7 cellular contexts compared by ENCODE assay signal in the genomic region with DNA sequence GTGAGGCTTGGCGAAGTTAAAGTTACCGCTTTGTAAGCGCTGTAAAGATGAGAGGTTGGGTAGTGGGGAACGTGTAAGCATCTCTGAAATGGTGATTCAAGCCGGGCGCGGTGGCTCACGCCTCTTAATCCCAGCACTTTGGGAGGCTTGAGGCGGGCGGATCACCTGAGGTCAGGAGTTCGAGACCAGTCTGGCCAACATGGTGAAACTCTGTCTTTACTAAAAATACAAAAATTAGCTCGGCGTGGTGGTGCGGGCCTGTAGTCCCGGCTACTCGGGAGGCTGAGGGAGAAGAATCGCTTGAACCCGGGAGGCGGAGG. TPM values are rescaled to one million over a fixed set of nuclear protein-coding genes. Genes with fewer than 3 reads are reported as not detected.
DNase-seq lines count a peak whose midpoint lies in the region; ATAC-seq and TF ChIP-seq lines count a peak whose summit lies in the region.
"Not testable (repeated sequence)": the region's sequence is repeated elsewhere in the genome, so short reads cannot be mapped to it uniquely, and the experiment has no call there.

No MANE protein-coding gene starts in this region.

- H3K27ac ChIP-seq in GM23248: not testable (repeated sequence)
- H3K27ac ChIP-seq in Panc1 (ENCODE audit: low read length) (peak overlapping the region; percentile 86), cingulate gyrus (ENCODE audit: low read depth, low read length) (peak overlapping the region; percentile 60), heart right ventricle (peak overlapping the region in 9 of 10 donors; percentile 66 to 87 (median 79)), mucosa of rectum (ENCODE audit: low read depth in 2 of 2, low read length in 2 of 2) (peak overlapping the region; percentile 49 to 62)

- POLR2A ChIA-PET in Panc1 (lab: Charles Lee): not testable (repeated sequence)

- not testable (repeated sequence) for DNase-seq in GM23248; Panc1 (ENCODE audit: low read depth, low spot score); activated T-cell treated with anti-CD3 and anti-CD28 coated beads, Interleukin-2, amount 50 U/mL, for 72 hours; heart right ventricle

- not testable (repeated sequence) for H3K9me3 Mint-ChIP-seq in activated T-cell treated with anti-CD3 and anti-CD28 coated beads, Interleukin-2, amount 50 U/mL, for 72 hours

- in situ Hi-C loops in GM23248 (cut with MboI): loop anchor here (25.0 kb wide), 1 partner anchor 315 kb away; no protein-coding TSS in a partner anchor
- in situ Hi-C loops in Panc1 (cut with HindIII; ENCODE audit: low pct_unique_long_range_greater_than_20kb, low sequenced_read_pairs): not testable (repeated sequence)

- not testable (repeated sequence) for H3K9me3 ChIP-seq in GM23248 (ENCODE audit: low read depth); Panc1 (ENCODE audit: control insufficient read depth, insufficient read depth, low read depth, low read length); heart right ventricle; mucosa of rectum (ENCODE audit: control insufficient read depth in 2 of 2, low read length in 2 of 2); skeletal muscle satellite cell (replicated peaks; ENCODE audit: low read length)

- BruUV-seq in Panc1 (replicated peaks; lab: Mats Ljungman, UMichigan): not testable (repeated sequence)

- H3K36me3 Mint-ChIP-seq in activated T-cell treated with anti-CD3 and anti-CD28 coated beads, Interleukin-2, amount 50 U/mL, for 72 hours (ENCODE audit: insufficient read depth in 2 of 2): peaks cover 2 to 16% of the 10 kb centered on the region in 2 donors

- H3K4me2 ChIP-seq in GM23248 (ENCODE audit: unreplicated experiment) (peak overlapping the region; percentile 94), skeletal muscle satellite cell (ENCODE audit: low read length) (peak overlapping the region; percentile 92)

- intact Hi-C loops in Panc1 (cut with micrococcal nuclease; ENCODE audit: unreplicated experiment); heart right ventricle (cut with DNase I): not testable (repeated sequence)

- peak overlapping the region; percentile 99 for H2AFZ ChIP-seq in GM23248

- CTCF ChIA-PET in Panc1 (lab: Charles Lee): not testable (repeated sequence)

- WGBS in GM23248 (ENCODE audit: low coverage in 1 of 2, low lambda C conversion rate in 2 of 2, missing lambda C conversion rate in 2 of 2), 2 experiments: 38 to 40% methylated on average over 19 of the region's 19 CpGs
- 33 to 39% methylated on average over 19 of the region's 19 CpGs for WGBS in heart right ventricle, 2 donors

- H3K4me3 Mint-ChIP-seq in activated T-cell treated with anti-CD3 and anti-CD28 coated beads, Interleukin-2, amount 50 U/mL, for 72 hours: peak overlapping the region; percentile 87 to 96

- not testable (repeated sequence) for H4K20me1 ChIP-seq in GM23248 (ENCODE audit: insufficient read depth)

- H3K79me2 ChIP-seq in GM23248 (ENCODE audit: insufficient read depth): peaks cover 21% of the 10 kb centered on the region

- H3K9me2 ChIP-seq in GM23248 (ENCODE audit: insufficient read depth): not testable (repeated sequence)

- TF ChIP-seq CTCF in Panc1 (IDR thresholded peaks at IDR 0.05); heart right ventricle (IDR thresholded peaks at IDR 0.05): not testable (repeated sequence)

- ATAC-seq in Panc1: not testable (repeated sequence)
- peak in 1 of 2 donors; percentile 1 for ATAC-seq in activated T-cell treated with anti-CD3 and anti-CD28 coated beads, Interleukin-2, amount 50 U/mL, for 72 hours (replicated peaks in 1 of 2)
- ATAC-seq in heart right ventricle: peak in 2 of 8 donors; percentile 11 to 20

- not testable (repeated sequence) for H3K27me3 ChIP-seq in GM23248 (replicated peaks; ENCODE audit: insufficient read depth); Panc1 (ENCODE audit: control insufficient read depth, insufficient read depth, low read length); heart right ventricle; mucosa of rectum (ENCODE audit: control insufficient read depth in 2 of 2, insufficient read depth in 2 of 2, low read length in 2 of 2); skeletal muscle satellite cell (ENCODE audit: control insufficient read depth, insufficient read depth, low read length)

- peak overlapping the region; percentile 100 for H3K4me3 ChIP-seq in GM23248
- H3K4me3 ChIP-seq in Panc1 (ENCODE audit: low read depth in 2 of 2, low read length in 2 of 2): peak overlapping the region; percentile 85 to 97
- H3K4me3 ChIP-seq in heart right ventricle: peak overlapping the region; percentile 53 to 97 (median 78)
- H3K4me3 ChIP-seq in mucosa of rectum (ENCODE audit: low read length in 2 of 2): peak overlapping the region; percentile 97 to 99
- H3K4me3 ChIP-seq in skeletal muscle satellite cell (ENCODE audit: low read length): peak overlapping the region; percentile 81

- not testable (repeated sequence) for H3F3A ChIP-seq in GM23248 (ENCODE audit: insufficient read depth)

- H3K4me1 ChIP-seq in GM23248 (ENCODE audit: insufficient read depth); Panc1 (ENCODE audit: control insufficient read depth, insufficient read depth, low read length); mucosa of rectum (ENCODE audit: control insufficient read depth in 2 of 2, insufficient read depth in 2 of 2, low read length in 2 of 2); skeletal muscle satellite cell (ENCODE audit: control insufficient read depth, insufficient read depth, low read length): not testable (repeated sequence)
- peaks cover 0 to 14% (median 10%) of the 10 kb centered on the region in 9 donors for H3K4me1 ChIP-seq in heart right ventricle

- peaks cover 24% of the 10 kb centered on the region for H3K4me1 Mint-ChIP-seq in activated T-cell treated with anti-CD3 and anti-CD28 coated beads, Interleukin-2, amount 50 U/mL, for 72 hours (ENCODE audit: low read depth)

- H3K9ac ChIP-seq in GM23248: peak overlapping the region; percentile 88
- peak overlapping the region; percentile 84 to 85 for H3K9ac ChIP-seq in mucosa of rectum (ENCODE audit: low read depth in 1 of 2, low read length in 2 of 2)
- peak overlapping the region; percentile 88 for H3K9ac ChIP-seq in skeletal muscle satellite cell (ENCODE audit: low read depth, low read length)

- not testable (repeated sequence) for H3K36me3 ChIP-seq in GM23248 (ENCODE audit: low read depth); Panc1 (ENCODE audit: control insufficient read depth, insufficient read depth, low read length)
- peaks cover 0 to 40% (median 10%) of the 10 kb centered on the region in 9 donors for H3K36me3 ChIP-seq in heart right ventricle
- peaks cover 8 to 16% of the 10 kb centered on the region in 2 donors for H3K36me3 ChIP-seq in mucosa of rectum (ENCODE audit: control insufficient read depth in 2 of 2, insufficient read depth in 2 of 2, low read length in 2 of 2)
- H3K36me3 ChIP-seq in skeletal muscle satellite cell (ENCODE audit: insufficient read depth, low read length): peaks cover 15% of the 10 kb centered on the region

- H3K27me3 Mint-ChIP-seq in activated T-cell treated with anti-CD3 and anti-CD28 coated beads, Interleukin-2, amount 50 U/mL, for 72 hours (ENCODE audit: low read depth): not testable (repeated sequence)

- H3K27ac Mint-ChIP-seq in activated T-cell treated with anti-CD3 and anti-CD28 coated beads, Interleukin-2, amount 50 U/mL, for 72 hours: peak overlapping the region; percentile 78

RNA-seq across cellular contexts. Expression of a gene that starts 0.6 kb away (rescaled TPM):
- total RNA-seq in GM23248 (2014; rRNA removed; shearing (Covaris generic)): 10.3 and 10.4 TPM in 2 replicates
- polyA plus RNA-seq in GM23248 (2016; fragmentation: Nextera tagmentation; extraction: Ambion mirVana) (22.2 and 22.3 TPM in 2 replicates), heart right ventricle (10 to 100 TPM; 15.9 to 23.6 TPM)
- total RNA-seq in Panc1 (2021; ENCODE audit: unreplicated experiment) (28.9 TPM), heart right ventricle (10 to 100 TPM; 15.9 to 23.1 (median 17.6) TPM)
- 25.9 TPM for polyA plus RNA-seq in Panc1 (2012; ENCODE audit: insufficient read length)
- 10 to 100 TPM; 15.3 to 17.1 TPM for total RNA-seq in activated T-cell treated with anti-CD3 and anti-CD28 coated beads, Interleukin-2, amount 50 U/mL, for 72 hours
- total RNA-seq in skeletal muscle satellite cell (2012; rRNA removed): 14.7 and 16.4 TPM in 2 replicates

RNA-seq across cellular contexts. Expression of a gene that starts 12.1 kb away (rescaled TPM):
- total RNA-seq in GM23248 (2014; rRNA removed; shearing (Covaris generic)): 34.2 and 39.7 TPM in 2 replicates
- polyA plus RNA-seq in GM23248 (2016; fragmentation: Nextera tagmentation; extraction: Ambion mirVana): 44.9 and 49.5 TPM in 2 replicates
- total RNA-seq in Panc1 (2021; ENCODE audit: unreplicated experiment): 93.2 TPM
- 75.6 TPM for polyA plus RNA-seq in Panc1 (2012; ENCODE audit: insufficient read length)
- 10 to 100 TPM; 55.5 to 57.0 TPM for total RNA-seq in activated T-cell treated with anti-CD3 and anti-CD28 coated beads, Interleukin-2, amount 50 U/mL, for 72 hours
- total RNA-seq in heart right ventricle: 100 to 1,000 TPM; 221 to 455 (median 348) TPM
- 100 to 1,000 TPM in 1 of 2 donors, 10 to 100 TPM in 1; 93.8 to 124 TPM for polyA plus RNA-seq in heart right ventricle
- 36.8 and 38.0 TPM in 2 replicates for total RNA-seq in skeletal muscle satellite cell (2012; rRNA removed)
